8 cellular contexts compared by ENCODE assay signal in the genomic region with DNA sequence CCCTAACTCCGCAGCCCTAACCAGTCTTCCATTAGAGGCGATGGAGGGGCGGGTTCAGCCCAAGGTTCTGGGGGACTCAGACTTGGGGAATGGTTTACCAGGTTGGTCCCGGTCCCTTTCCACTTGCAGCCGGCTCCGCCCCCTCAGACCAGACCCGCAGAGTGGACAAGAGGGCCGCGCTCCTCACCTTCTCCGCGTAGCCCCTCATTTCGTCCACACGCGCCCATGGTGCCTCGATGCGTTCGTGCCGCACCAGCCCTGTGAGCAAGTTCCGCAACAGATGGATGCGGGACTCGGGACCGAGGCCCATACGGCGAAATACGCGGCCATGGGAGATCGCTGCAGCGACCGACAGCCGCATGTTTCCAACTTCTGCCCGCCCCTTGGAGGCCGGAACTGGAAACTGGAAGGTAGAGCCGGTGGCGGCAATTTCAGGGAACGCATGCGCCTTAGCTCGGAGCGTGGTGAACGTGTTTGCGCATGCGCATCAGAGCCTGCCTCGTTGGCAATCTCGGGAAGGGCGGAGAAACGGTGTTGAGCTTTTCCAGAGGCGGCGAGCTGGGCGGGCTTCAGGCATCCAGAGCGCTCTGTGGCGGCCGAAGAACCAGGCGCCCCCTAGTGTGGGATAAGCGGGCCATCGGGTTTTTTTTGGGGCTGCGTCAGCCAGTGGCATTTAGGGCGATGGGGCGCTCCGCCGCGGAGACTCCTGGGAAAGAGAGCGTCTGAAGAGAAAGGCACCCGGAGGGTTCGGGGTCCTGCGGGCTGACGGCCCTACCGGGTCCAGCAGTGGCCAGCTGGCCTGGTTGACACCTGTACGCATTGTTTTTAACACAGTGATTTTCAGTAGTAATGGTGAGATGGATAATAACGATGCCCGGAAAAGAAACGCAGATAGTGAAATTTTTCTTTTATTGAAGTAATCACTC. TPM values are rescaled to one million over a fixed set of nuclear protein-coding genes. Genes with fewer than 3 reads are reported as not detected.
DNase-seq lines count a peak whose midpoint lies in the region; ATAC-seq, FAIRE-seq and TF ChIP-seq lines count a peak whose summit lies in the region.

MRPL17 (minus strand) TSS at position 405 of the 926 bp plus-strand sequence; CDS start at position 361, 44 bp downstream.

- H3K9me3 ChIP-seq in right atrium auricular region = no peaks in the 10 kb centered on the region
- no peaks in the 10 kb centered on the region for H3K9me3 ChIP-seq in psoas muscle

- no peaks in the 10 kb centered on the region for H3K36me3 ChIP-seq in right atrium auricular region
- H3K36me3 ChIP-seq in psoas muscle (ENCODE audit: insufficient read depth in 1 of 2, low read depth in 1 of 2) = peaks cover 4 to 22% of the 10 kb centered on the region in 2 donors

- TF ChIP-seq CTCF in right atrium auricular region (IDR thresholded peaks at IDR 0.05) = peak; percentile 88 to 95
- TF ChIP-seq CTCF in psoas muscle (IDR thresholded peaks at IDR 0.05) = peak; percentile 85

- intact Hi-C loops in T-helper 2 cell treated with Interferon-gamma antibody and Interleukin-4, amounts not matched to agents 100 ng/mL and 5 ng/mL, for 36 hours (cut with micrococcal nuclease) = loop anchor here (1.0 to 5.0 kb wide), 12 partner anchors 12 to 449 kb away; partner anchors contain the start of genes ARFIP2, FHIP1B, ILK and RRP8
- intact Hi-C loops in psoas muscle (cut with DNase I) = loop anchor here (1.0 to 5.0 kb wide), 4 partner anchors 64 to 152 kb away; partner anchors contain the start of gene TPP1 (in 2 of the 2)

- H3K4me3 ChIP-seq in right atrium auricular region = peak within 1 kb of the TSS; percentile 68 to 73
- H3K4me3 ChIP-seq in psoas muscle = peak within 1 kb of the TSS; percentile 96

- H3K27me3 ChIP-seq in right atrium auricular region = no peaks in the 10 kb centered on the region
- H3K27me3 ChIP-seq in psoas muscle (ENCODE audit: insufficient read depth in 3 of 3, low read length in 2 of 3) = no peaks in the 10 kb centered on the region

- FAIRE-seq in urothelium cell line (lab: Jason Lieb, UNC) = no peak

- H3K27ac ChIP-seq in right atrium auricular region (peak within 1 kb of the TSS; percentile 89 to 92), psoas muscle (peak within 1 kb of the TSS; percentile 82)

- peaks cover 0 to 21% of the 10 kb centered on the region in 2 donors for H3K4me1 ChIP-seq in right atrium auricular region
- peaks cover 14% of the 10 kb centered on the region for H3K4me1 ChIP-seq in psoas muscle

- ATAC-seq in GM18502 (IDR thresholded peaks at IDR 0.05; ENCODE audit: poor library complexity, unreplicated experiment) (peak; percentile 91), HG02970 (IDR thresholded peaks at IDR 0.05; ENCODE audit: low FRiP score, unreplicated experiment) (peak; percentile 98), psoas muscle (peak; percentile 97 to 99 (median 98))

- DNase-seq in NCI-H187 treated with DMSO at 0.1 percent for 48 hours (lab: John Stamatoyannopoulos, UW) (peak; percentile 97), anterior cingulate cortex (lab: John Stamatoyannopoulos, UW) (peak; percentile 90 to 99 (median 98)), right atrium auricular region (ENCODE audit: low spot score) (peak; percentile 99), psoas muscle (peak; percentile 99 to 100), urothelium cell line (ENCODE audit: low spot score) (peak; percentile 98)

- 0% methylated on average over 70 of the region's 70 CpGs for WGBS in psoas muscle, 3 donors

RNA-seq across cellular contexts. Expression of gene MRPL17, which starts in this region (rescaled TPM):
- total RNA-seq in T-helper 2 cell treated with Interferon-gamma antibody and Interleukin-4, amounts not matched to agents 100 ng/mL and 5 ng/mL, for 36 hours = 71.3 and 72.4 TPM in 2 replicates
- total RNA-seq in right atrium auricular region (10 to 100 TPM; 30.8 to 97.8 TPM), psoas muscle (10 to 100 TPM; 27.2 to 44.8 (median 38.8) TPM)
- polyA plus RNA-seq in psoas muscle = 10 to 100 TPM; 43.0 to 95.6 (median 47.0) TPM

Comparison
In these comparisons a context has a peak if more than half of its experiments do, and no peak if none do; other contexts are left out.
1. Peak in every context shown above with its lines: DNase-seq, ATAC-seq, H3K4me3 ChIP-seq and H3K27ac ChIP-seq.